ENCODE assay signal across 25 cellular contexts in genomic region chr6:84035484-84035883, GRCh38. TPM values are rescaled to one million over a fixed set of nuclear protein-coding genes. Genes with fewer than 3 reads are reported as not detected.
"Had no signal": no experiment of that assay in that cellular context is flagged by ENCODE, and none has a peak within 500 bp of the region (broad histone marks: within the 10 kb centered on the region; RNA-seq: fewer than 3 reads in every experiment).

No MANE protein-coding gene starts in this region.

- H3K36me3 ChIP-seq: brain microvascular endothelial cell, colonic mucosa, ovary, right lobe of liver, stomach, upper lobe of right lung had no signal

- H3K27ac Mint-ChIP-seq: activated CD4-positive, alpha-beta T cell treated with anti-CD3 and anti-CD28 coated beads, Interleukin-2, amount 10 ng/mL, durations not matched to agents 24 days and 14 days; activated CD8-positive, alpha-beta T cell treated with anti-CD3 and anti-CD28 coated beads for 36 hours; activated naive CD8-positive, alpha-beta T cell treated with anti-CD3 and anti-CD28 coated beads, Interleukin-2, amount 10 ng/mL, durations not matched to agents 7 days and 5 days; activated T-helper 17 cell treated with anti-CD3 and anti-CD28 coated beads, Interleukin-2, amount 50 U/mL, for 72 hours; stimulated activated effector memory CD8-positive, alpha-beta T cell treated with anti-CD3 and anti-CD28 coated beads, Interleukin-12 subunit alpha, Interleukin-12 subunit beta, amount 100 ng/mL, for 72 hours had no signal

- H3K9me3 Mint-ChIP-seq: activated CD4-positive, alpha-beta T cell treated with anti-CD3 and anti-CD28 coated beads, Interleukin-2, amount 10 ng/mL, durations not matched to agents 24 days and 14 days; activated naive CD8-positive, alpha-beta T cell treated with anti-CD3 and anti-CD28 coated beads, Interleukin-2, amount 10 ng/mL, durations not matched to agents 7 days and 5 days; stimulated activated effector memory CD8-positive, alpha-beta T cell treated with anti-CD3 and anti-CD28 coated beads, Interleukin-12 subunit alpha, Interleukin-12 subunit beta, amount 100 ng/mL, for 72 hours had no signal

- H3K27me3 ChIP-seq: brain microvascular endothelial cell, colonic mucosa, ovary, right lobe of liver had no signal

- H3K4me1 Mint-ChIP-seq: activated CD4-positive, alpha-beta T cell treated with anti-CD3 and anti-CD28 coated beads, Interleukin-2, amount 10 ng/mL, durations not matched to agents 24 days and 14 days; activated T-helper 17 cell treated with anti-CD3 and anti-CD28 coated beads, Interleukin-2, amount 50 U/mL, for 72 hours; stimulated activated effector memory CD8-positive, alpha-beta T cell treated with anti-CD3 and anti-CD28 coated beads, Interleukin-12 subunit alpha, Interleukin-12 subunit beta, amount 100 ng/mL, for 72 hours had no signal

- H3K36me3 Mint-ChIP-seq: activated naive CD8-positive, alpha-beta T cell treated with anti-CD3 and anti-CD28 coated beads, Interleukin-2, amount 10 ng/mL, durations not matched to agents 7 days and 5 days; stimulated activated effector memory CD8-positive, alpha-beta T cell treated with anti-CD3 and anti-CD28 coated beads, Interleukin-12 subunit alpha, Interleukin-12 subunit beta, amount 100 ng/mL, for 72 hours had no signal

- H3K4me1 ChIP-seq: colonic mucosa, psoas muscle, right lobe of liver had no signal

- H3K4me3 Mint-ChIP-seq: activated CD4-positive, alpha-beta T cell treated with anti-CD3 and anti-CD28 coated beads, Interleukin-2, amount 10 ng/mL, durations not matched to agents 24 days and 14 days; activated CD8-positive, alpha-beta T cell treated with anti-CD3 and anti-CD28 coated beads for 36 hours; activated naive CD8-positive, alpha-beta T cell treated with anti-CD3 and anti-CD28 coated beads, Interleukin-2, amount 10 ng/mL, durations not matched to agents 7 days and 5 days; activated T-helper 17 cell treated with anti-CD3 and anti-CD28 coated beads, Interleukin-2, amount 50 U/mL, for 72 hours; stimulated activated effector memory CD8-positive, alpha-beta T cell treated with anti-CD3 and anti-CD28 coated beads, Interleukin-12 subunit alpha, Interleukin-12 subunit beta, amount 100 ng/mL, for 72 hours had no signal

- ATAC-seq: activated CD8-positive, alpha-beta T cell treated with anti-CD3 and anti-CD28 coated beads for 36 hours; activated T-helper 17 cell treated with anti-CD3 and anti-CD28 coated beads, Interleukin-2, amount 50 U/mL, for 72 hours; left lobe of liver; psoas muscle; right lobe of liver; stimulated activated effector memory CD8-positive, alpha-beta T cell treated with anti-CD3 and anti-CD28 coated beads, Interleukin-12 subunit alpha, Interleukin-12 subunit beta, amount 100 ng/mL, for 72 hours; upper lobe of right lung had no signal

- DNase-seq: activated CD4-positive, alpha-beta T cell treated with anti-CD3 and anti-CD28 coated beads, Interleukin-2, amount 10 ng/mL, durations not matched to agents 24 days and 14 days; activated CD8-positive, alpha-beta T cell treated with anti-CD3 and anti-CD28 coated beads for 36 hours; activated naive CD4-positive, alpha-beta T cell; activated naive CD8-positive, alpha-beta T cell treated with anti-CD3 and anti-CD28 coated beads, Interleukin-2, amount 10 ng/mL, durations not matched to agents 7 days and 5 days; activated T-cell treated with anti-CD3 and anti-CD28 coated beads, Interleukin-2, amount 50 U/mL, for 1 hour; amygdala; brain microvascular endothelial cell; central memory CD4-positive, alpha-beta T cell; colonic mucosa; effector CD4-positive, alpha-beta T cell; foreskin fibroblast; hippocampal formation; kidney; ovary; psoas muscle; right lobe of liver; small intestine; stimulated activated CD4-positive, alpha-beta T cell treated with anti-CD3 and anti-CD28 coated beads, Interleukin-4, amount 100 ng/mL, for 1 hour; stomach; T1000; upper lobe of right lung had no signal

- H3K4me3 ChIP-seq: colonic mucosa, lung, ovary, psoas muscle, right lobe of liver, stomach, upper lobe of right lung had no signal

- H3K9me3 ChIP-seq: colonic mucosa, ovary, psoas muscle, right lobe of liver, upper lobe of right lung had no signal

- H3K27ac ChIP-seq: brain microvascular endothelial cell, colonic mucosa, ovary, psoas muscle, right lobe of liver, stomach, upper lobe of right lung had no signal

RNA-seq across cellular contexts. Expression of gene MRAP2, which starts 1.9 kb away (rescaled TPM):
- total RNA-seq: activated CD4-positive, alpha-beta T cell treated with anti-CD3 and anti-CD28 coated beads, Interleukin-2, amount 10 ng/mL, durations not matched to agents 24 days and 14 days; activated CD8-positive, alpha-beta T cell treated with anti-CD3 and anti-CD28 coated beads for 36 hours; activated naive CD8-positive, alpha-beta T cell treated with anti-CD3 and anti-CD28 coated beads, Interleukin-2, amount 10 ng/mL, durations not matched to agents 7 days and 5 days had no signal
